Comparison of ENCODE assay signal across 14 cellular contexts in the genomic region with DNA sequence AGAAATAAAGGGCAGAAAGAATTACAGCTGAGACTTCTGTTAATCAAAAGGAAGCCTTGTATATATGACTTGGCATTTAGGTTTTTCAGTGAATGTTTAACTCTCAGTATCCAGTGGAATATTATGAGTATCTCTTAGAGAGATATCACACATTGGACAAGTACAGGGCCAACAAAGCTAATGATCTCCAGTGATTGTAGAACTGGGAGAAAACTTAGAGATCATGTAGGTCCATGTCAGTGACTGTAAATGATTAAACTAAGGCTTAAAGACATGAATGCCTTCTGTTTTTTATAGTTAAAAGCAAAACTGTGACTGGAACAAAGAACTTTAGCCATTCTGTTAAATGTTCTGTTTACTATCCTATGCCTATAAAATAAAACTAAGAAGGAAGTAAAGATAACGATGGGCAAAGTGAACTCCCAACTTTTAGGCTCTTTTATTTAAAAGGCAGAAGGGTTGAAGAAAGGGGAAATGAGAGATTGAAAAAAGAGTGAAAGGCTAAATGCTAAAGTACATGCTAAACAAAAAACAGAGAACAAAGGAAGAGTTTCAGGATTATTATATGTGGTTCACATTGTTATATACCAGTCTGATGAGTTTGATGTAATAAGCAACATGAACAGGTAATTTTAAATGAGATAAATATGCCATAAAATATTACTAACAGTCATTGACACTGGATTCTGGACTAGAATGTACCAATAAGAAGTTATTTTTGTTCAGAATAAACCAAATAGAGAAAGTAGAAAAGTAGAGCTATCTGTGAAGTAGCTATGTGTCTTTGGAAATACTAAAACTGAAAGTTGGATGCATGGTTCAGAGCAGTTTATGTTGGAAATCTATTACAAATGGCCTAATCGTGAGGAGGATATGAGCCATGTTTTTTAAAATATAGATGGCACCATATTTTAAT. TPM values are rescaled to one million over a fixed set of nuclear protein-coding genes. Genes with fewer than 3 reads are reported as not detected.
DNase-seq lines count a peak whose midpoint lies in the region; ATAC-seq and TF ChIP-seq lines count a peak whose summit lies in the region.
"Had no signal": no experiment of that assay in that cellular context is flagged by ENCODE, and none has a peak within 500 bp of the region (broad histone marks: within the 10 kb centered on the region; RNA-seq: fewer than 3 reads in every experiment).

No MANE protein-coding gene starts in this region.

- H3K9me3 Mint-ChIP-seq in endothelial cell (ENCODE audit: unreplicated experiment), result no peaks in the 10 kb centered on the region
- H3K9me3 Mint-ChIP-seq: endodermal cell had no signal

- peak; percentile 51 for DNase-seq in kidney tubule cell (ENCODE audit: low spot score)
- DNase-seq in AML-193 (lab: John Stamatoyannopoulos, UW), result no peak
- DNase-seq in NCI-H2107 treated with DMSO at 0.1 percent for 48 hours (lab: John Stamatoyannopoulos, UW; ENCODE audit: unreplicated experiment), result no peak
- no peak for DNase-seq in endothelial cell (ENCODE audit: low spot score)
- DNase-seq: activated naive CD4-positive, alpha-beta T cell; endodermal cell; IMR-90; kidney glomerular epithelial cell; NCI-H526 treated with DMSO at 0.1 percent for 48 hours; stimulated activated naive CD4-positive, alpha-beta T cell treated with Interleukin-2 at 50 U/mL for 16 hours had no signal

- H3K27ac Mint-ChIP-seq in endothelial cell (ENCODE audit: unreplicated experiment), result no peak overlapping the region
- H3K27ac Mint-ChIP-seq: endodermal cell had no signal

- ATAC-seq in GM18511 (IDR thresholded peaks at IDR 0.05; ENCODE audit: unreplicated experiment) (peak; percentile 51), GM21737 (IDR thresholded peaks at IDR 0.05; ENCODE audit: unreplicated experiment) (peak; percentile 48), HG03565 (IDR thresholded peaks at IDR 0.05; ENCODE audit: unreplicated experiment) (peak; percentile 31), esophagus mucosa (no peak)

- H3K27me3 Mint-ChIP-seq in endothelial cell (ENCODE audit: unreplicated experiment), result peaks cover 3% of the 10 kb centered on the region

- peaks cover 5% of the 10 kb centered on the region for H3K36me3 Mint-ChIP-seq in endothelial cell (ENCODE audit: low read depth, unreplicated experiment)

- TF ChIP-seq CTCF in endothelial cell (IDR thresholded peaks at IDR 0.05; ENCODE audit: unreplicated experiment), result no peak

- H3K4me3 Mint-ChIP-seq in endothelial cell (ENCODE audit: unreplicated experiment), result no peak overlapping the region
- H3K4me3 Mint-ChIP-seq: endodermal cell had no signal

- no peaks in the 10 kb centered on the region for H3K4me1 Mint-ChIP-seq in endothelial cell (ENCODE audit: unreplicated experiment)
- H3K4me1 Mint-ChIP-seq: endodermal cell had no signal

RNA-seq across cellular contexts. Expression of a gene that starts 37.1 kb away (rescaled TPM):
- total RNA-seq in esophagus mucosa, result 5.7 TPM
- 89.9 TPM for total RNA-seq in endothelial cell (ENCODE audit: unreplicated experiment)

Comparison
In these comparisons a context has a peak if more than half of its experiments do, and no peak if none do; other contexts are left out.
1. RNA of a gene that starts 37.1 kb away (total RNA-seq): 89.9 TPM in endothelial cell (single experiment); 5.7 TPM in esophagus mucosa (single experiment); every median in the first group is over 10 times any median in the second.